Comparison of ENCODE assay signal across 27 cellular contexts in the genomic region with DNA sequence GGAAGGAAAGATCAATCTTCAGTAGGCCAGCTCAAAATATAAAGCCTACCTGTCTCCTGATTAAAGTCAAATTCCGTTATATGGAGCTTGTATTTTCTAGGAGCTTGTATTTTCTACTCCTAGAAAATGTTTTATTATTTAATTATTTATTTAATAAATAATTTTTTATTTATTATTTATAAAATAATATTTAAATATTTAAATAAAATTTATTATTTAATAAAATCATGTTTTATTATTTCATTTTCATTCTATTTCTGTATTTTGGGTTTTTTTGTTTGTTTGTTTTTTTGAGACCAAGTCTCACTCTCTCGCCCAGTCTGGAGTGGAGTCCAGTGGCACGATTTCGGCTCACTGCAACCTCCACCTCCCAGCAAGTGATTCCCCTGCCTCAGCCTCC. TPM values are rescaled to one million over a fixed set of nuclear protein-coding genes. Genes with fewer than 3 reads are reported as not detected.
DNase-seq lines count a peak whose midpoint lies in the region; ATAC-seq, FAIRE-seq and TF ChIP-seq lines count a peak whose summit lies in the region.
"Had no signal": no experiment of that assay in that cellular context is flagged by ENCODE, and none has a peak within 500 bp of the region (broad histone marks: within the 10 kb centered on the region; RNA-seq: fewer than 3 reads in every experiment).

No MANE protein-coding gene starts in this region.

- H3K9me3 ChIP-seq in K562 (replicated peaks; ENCODE audit: control insufficient read depth, insufficient read depth, low read depth, low read length): no peaks in the 10 kb centered on the region
- H3K9me3 ChIP-seq: BE2C, BLaER1, Caco-2 had no signal

- H2AFZ ChIP-seq in K562 (ENCODE audit: low read depth, low read length): no peak overlapping the region

- no peaks in the 10 kb centered on the region for H3K79me2 ChIP-seq in K562 (ENCODE audit: control insufficient read depth, insufficient read depth, low read length)

- in situ Hi-C loops in K562 (cut with MboI): no loop called here

- TF ChIP-seq RAD21 in K562 (CRISPR knock-in tag; conservative IDR thresholded peaks at IDR 0.05 in 1 of 2, IDR thresholded peaks at IDR 0.05 in 1 of 2): no peak

- no peaks in the 10 kb centered on the region for H3K9me1 ChIP-seq in K562 (ENCODE audit: control insufficient read depth, insufficient read depth, low read length)

- ATAC-seq in K562: no peak
- ATAC-seq in HG02610 (IDR thresholded peaks at IDR 0.05; ENCODE audit: unreplicated experiment): no peak
- ATAC-seq: GM12878 had no signal

- CTCF ChIA-PET in K562 (lab: Yijun Ruan, JAX; ENCODE audit: low intra/inter-chr PET ratio): no interaction called here

- no peaks in the 10 kb centered on the region for H3K27me3 ChIP-seq in K562 (ENCODE audit: control insufficient read depth in 2 of 2, insufficient read depth in 2 of 2, low read length in 2 of 2)
- H3K27me3 ChIP-seq: BE2C, BLaER1 had no signal

- POLR2A ChIA-PET in K562 (lab: Yijun Ruan, JAX): no interaction called here

- no peak for TF ChIP-seq EP300 in K562 (IDR thresholded peaks at IDR 0.05; ENCODE audit: low read length)

- H3K4me3 ChIP-seq in K562: no peak overlapping the region
- H3K4me3 ChIP-seq: BLaER1, GM12878 had no signal

- no peak for TF ChIP-seq CTCF in K562 (IDR thresholded peaks at IDR 0.05 in 2 of 3, conservative IDR thresholded peaks at IDR 0.05 in 1 of 3; ENCODE audit: insufficient read depth in 2 of 3, low read depth in 1 of 3, low read length in 3 of 3)

- no peak overlapping the region for H3K9ac ChIP-seq in K562 (ENCODE audit: insufficient read depth in 1 of 2, low read depth in 2 of 2, low read length in 2 of 2)
- H3K9ac ChIP-seq: BLaER1 had no signal

- FAIRE-seq in A204.1 (lab: Jason Lieb, UNC) (peak; percentile 88), TTC549 (lab: Jason Lieb, UNC) (peak; percentile 68), K562 (lab: Jason Lieb, UNC) (no peak), frontal cortex (lab: Jason Lieb, UNC) (peak; percentile 34), urothelium cell line (lab: Jason Lieb, UNC) (no peak)
- FAIRE-seq: D721Med, GM12878, GM12892, GM18507 had no signal

- H3K36me3 ChIP-seq in K562 (ENCODE audit: control insufficient read depth, insufficient read depth, low read length): no peaks in the 10 kb centered on the region
- H3K36me3 ChIP-seq: BE2C, BLaER1 had no signal

- intact Hi-C loops in K562 (cut with micrococcal nuclease): no loop called here

- no peak for TF ChIP-seq POLR2A in K562 (conservative IDR thresholded peaks at IDR 0.05)

- no peaks in the 10 kb centered on the region for H3K4me1 ChIP-seq in K562 (replicated peaks in 1 of 2; ENCODE audit: control insufficient read depth in 2 of 2, insufficient read depth in 2 of 2, low read length in 2 of 2)
- H3K4me1 ChIP-seq: BE2C, BLaER1, Caco-2 had no signal

- no peak for DNase-seq in K562 (ENCODE audit: extremely low read depth in 1 of 4, low spot score in 3 of 4)
- DNase-seq in frontal cortex (ENCODE audit: low spot score in 2 of 2): no peak
- DNase-seq in hypothalamus (lab: John Stamatoyannopoulos, UW): no peak
- no peak for DNase-seq in urothelium cell line (ENCODE audit: low spot score)
- DNase-seq: ACHN; BE2C; C1 segment of cervical spinal cord; Caco-2; Calu3; CD4-positive, alpha-beta memory T cell; CD4-positive, CD25-positive, alpha-beta regulatory T cell; CD8-positive, alpha-beta memory T cell; DMS79 treated with DMSO at 0.1 percent for 48 hours; GDM1 had no signal

- no peak overlapping the region for H3K27ac ChIP-seq in K562 (ENCODE audit: extremely low read depth, low read depth, low read length)
- H3K27ac ChIP-seq: 22Rv1, BLaER1 had no signal

- no TSS peak for BruUV-seq in K562 (replicated peaks; lab: Mats Ljungman, UMichigan)

- WGBS in K562 (ENCODE audit: insufficient coverage, low coverage, missing lambda C conversion rate): 8% methylated on average over 4 of the region's 4 CpGs

- H3K4me2 ChIP-seq in K562 (ENCODE audit: insufficient read depth, low read length): no peak overlapping the region
- H3K4me2 ChIP-seq: BLaER1 had no signal

- H4K20me1 ChIP-seq in K562 (replicated peaks; ENCODE audit: control insufficient read depth, insufficient read depth, low read length): no peaks in the 10 kb centered on the region
- H4K20me1 ChIP-seq: BLaER1 had no signal

RNA-seq across cellular contexts. Expression of a gene that starts 9.7 kb away (rescaled TPM):
- total RNA-seq in K562 (2011; cell fraction: chromatin; rRNA removed; ENCODE audit: low replicate concordance): not detected in 2 replicates
- total RNA-seq in K562 (2011; cell fraction: nucleolus; rRNA removed): not detected in 2 replicates
- not detected in 2 replicates for total RNA-seq in K562 (2011; cell fraction: nucleoplasm; rRNA removed)
- total RNA-seq in K562 (2014; rRNA removed): not detected in 2 replicates
- total RNA-seq in K562 (2014; rRNA removed; fragmentation: Illumina TruSeq; extraction: Trizol): not detected in 2 replicates
- not detected in 2 replicates for total RNA-seq in K562 (2015; rRNA removed; fragmentation: Illumina TruSeq; extraction: Trizol)
- total RNA-seq in K562 (2021): not detected in 2 replicates
- not detected in 2 replicates for polyA plus RNA-seq in K562 (2011; rRNA removed)
- not detected in 2 replicates for polyA plus RNA-seq in K562 (2011; cell fraction: cytosol; rRNA removed)
- not detected in 2 replicates for polyA plus RNA-seq in K562 (2011; cell fraction: nucleus; rRNA removed)
- polyA plus RNA-seq in K562 (2012): not detected in 2 replicates
- not detected in 2 replicates for polyA plus RNA-seq in K562 (2014; fragmentation: Illumina TruSeq; extraction: Trizol)
- not detected for polyA plus RNA-seq in K562 (2014; fragmentation: Nextera tagmentation; extraction: Ambion mirVana)
- not detected in 2 replicates for polyA plus RNA-seq in K562 (2014; rRNA removed)
- not detected in 2 replicates for polyA minus RNA-seq in K562 (2011; rRNA and poly(A)+ RNA removed)
- not detected in 2 replicates for polyA minus RNA-seq in K562 (2011; cell fraction: cytosol; rRNA and poly(A)+ RNA removed)
- polyA minus RNA-seq in K562 (2011; cell fraction: nucleus; rRNA and poly(A)+ RNA removed): not detected in 2 replicates
- total RNA-seq in frontal cortex: not detected
- total RNA-seq: A172; A673; Caco-2; Calu3; CD4-positive, alpha-beta memory T cell; CD4-positive, CD25-positive, alpha-beta regulatory T cell; CD8-positive, alpha-beta memory T cell; GM12878 had no signal
- polyA plus RNA-seq: AG04450; CD14-positive monocyte; CD4-positive, alpha-beta memory T cell; CD4-positive, CD25-positive, alpha-beta regulatory T cell; CD8-positive, alpha-beta memory T cell; GM12878 had no signal

RNA-seq across cellular contexts. Expression of a gene that starts 27.8 kb away (rescaled TPM):
- total RNA-seq in K562 (2011; cell fraction: chromatin; rRNA removed; ENCODE audit: low replicate concordance): not detected in 2 replicates
- not detected in 2 replicates for total RNA-seq in K562 (2011; cell fraction: nucleolus; rRNA removed)
- not detected in 2 replicates for total RNA-seq in K562 (2011; cell fraction: nucleoplasm; rRNA removed)
- total RNA-seq in K562 (2014; rRNA removed): not detected in 2 replicates
- total RNA-seq in K562 (2014; rRNA removed; fragmentation: Illumina TruSeq; extraction: Trizol): not detected in 2 replicates
- not detected in 2 replicates for total RNA-seq in K562 (2015; rRNA removed; fragmentation: Illumina TruSeq; extraction: Trizol)
- total RNA-seq in K562 (2021): not detected in 2 replicates
- polyA plus RNA-seq in K562 (2011; rRNA removed): not detected in 2 replicates
- polyA plus RNA-seq in K562 (2011; cell fraction: cytosol; rRNA removed): not detected in 2 replicates
- not detected in 2 replicates for polyA plus RNA-seq in K562 (2011; cell fraction: nucleus; rRNA removed)
- not detected in 2 replicates for polyA plus RNA-seq in K562 (2012)
- polyA plus RNA-seq in K562 (2014; fragmentation: Illumina TruSeq; extraction: Trizol): not detected in 2 replicates
- polyA plus RNA-seq in K562 (2014; fragmentation: Nextera tagmentation; extraction: Ambion mirVana): not detected
- polyA plus RNA-seq in K562 (2014; rRNA removed): not detected in 2 replicates
- polyA minus RNA-seq in K562 (2011; rRNA and poly(A)+ RNA removed): not detected in 2 replicates
- polyA minus RNA-seq in K562 (2011; cell fraction: cytosol; rRNA and poly(A)+ RNA removed): not detected in 2 replicates
- polyA minus RNA-seq in K562 (2011; cell fraction: nucleus; rRNA and poly(A)+ RNA removed): not detected in 2 replicates
- total RNA-seq in frontal cortex: not detected
- total RNA-seq: A172; A673; Caco-2; Calu3; CD4-positive, alpha-beta memory T cell; CD4-positive, CD25-positive, alpha-beta regulatory T cell; CD8-positive, alpha-beta memory T cell; GM12878 had no signal
- polyA plus RNA-seq: AG04450; CD14-positive monocyte; CD4-positive, alpha-beta memory T cell; CD4-positive, CD25-positive, alpha-beta regulatory T cell; CD8-positive, alpha-beta memory T cell; GM12878 had no signal

RNA-seq across cellular contexts. Expression of a gene that starts 42.0 kb away (rescaled TPM):
- total RNA-seq in K562 (2011; cell fraction: chromatin; rRNA removed; ENCODE audit: low replicate concordance): not detected in 2 replicates
- total RNA-seq in K562 (2011; cell fraction: nucleolus; rRNA removed): not detected in 2 replicates
- not detected in 2 replicates for total RNA-seq in K562 (2011; cell fraction: nucleoplasm; rRNA removed)
- total RNA-seq in K562 (2014; rRNA removed) (not detected in 2 replicates), K562 (2014; rRNA removed; fragmentation: Illumina TruSeq; extraction: Trizol) (not detected in 2 replicates), K562 (2015; rRNA removed; fragmentation: Illumina TruSeq; extraction: Trizol) (not detected in 2 replicates), K562 (2021) (not detected in 2 replicates), frontal cortex (not detected)
- polyA plus RNA-seq in K562 (2011; rRNA removed) (not detected in 2 replicates), K562 (2014; fragmentation: Illumina TruSeq; extraction: Trizol) (not detected in 2 replicates), K562 (2014; fragmentation: Nextera tagmentation; extraction: Ambion mirVana) (not detected), K562 (2014; rRNA removed) (not detected in 2 replicates)
- polyA plus RNA-seq in K562 (2011; cell fraction: cytosol; rRNA removed): not detected in 2 replicates
- polyA plus RNA-seq in K562 (2011; cell fraction: nucleus; rRNA removed): not detected in 2 replicates
- not detected in 2 replicates for polyA plus RNA-seq in K562 (2012)
- polyA minus RNA-seq in K562 (2011; rRNA and poly(A)+ RNA removed): not detected in 2 replicates
- polyA minus RNA-seq in K562 (2011; cell fraction: cytosol; rRNA and poly(A)+ RNA removed): not detected in 2 replicates
- not detected in 2 replicates for polyA minus RNA-seq in K562 (2011; cell fraction: nucleus; rRNA and poly(A)+ RNA removed)
- total RNA-seq: A172; A673; Caco-2; Calu3; CD4-positive, alpha-beta memory T cell; CD4-positive, CD25-positive, alpha-beta regulatory T cell; CD8-positive, alpha-beta memory T cell; GM12878 had no signal
- polyA plus RNA-seq: AG04450; CD14-positive monocyte; CD4-positive, alpha-beta memory T cell; CD4-positive, CD25-positive, alpha-beta regulatory T cell; CD8-positive, alpha-beta memory T cell; GM12878 had no signal

RNA-seq across cellular contexts. Expression of a gene that starts 53.5 kb away (rescaled TPM):
- not detected in 2 replicates for total RNA-seq in K562 (2011; cell fraction: chromatin; rRNA removed; ENCODE audit: low replicate concordance)
- not detected in 2 replicates for total RNA-seq in K562 (2011; cell fraction: nucleolus; rRNA removed)
- not detected in 2 replicates for total RNA-seq in K562 (2011; cell fraction: nucleoplasm; rRNA removed)
- total RNA-seq in K562 (2014; rRNA removed): not detected in 2 replicates
- not detected in 2 replicates for total RNA-seq in K562 (2014; rRNA removed; fragmentation: Illumina TruSeq; extraction: Trizol)
- not detected in 2 replicates for total RNA-seq in K562 (2015; rRNA removed; fragmentation: Illumina TruSeq; extraction: Trizol)
- total RNA-seq in K562 (2021): not detected in 2 replicates
- not detected in 2 replicates for polyA plus RNA-seq in K562 (2011; rRNA removed)
- polyA plus RNA-seq in K562 (2011; cell fraction: cytosol; rRNA removed): not detected in 2 replicates
- 0.14 TPM in 1 of 2 replicates, not detected in the other for polyA plus RNA-seq in K562 (2011; cell fraction: nucleus; rRNA removed)
- polyA plus RNA-seq in K562 (2012): not detected in 2 replicates
- not detected in 2 replicates for polyA plus RNA-seq in K562 (2014; fragmentation: Illumina TruSeq; extraction: Trizol)
- not detected for polyA plus RNA-seq in K562 (2014; fragmentation: Nextera tagmentation; extraction: Ambion mirVana)
- polyA plus RNA-seq in K562 (2014; rRNA removed): not detected in 2 replicates
- polyA minus RNA-seq in K562 (2011; rRNA and poly(A)+ RNA removed): not detected in 2 replicates
- not detected in 2 replicates for polyA minus RNA-seq in K562 (2011; cell fraction: cytosol; rRNA and poly(A)+ RNA removed)
- polyA minus RNA-seq in K562 (2011; cell fraction: nucleus; rRNA and poly(A)+ RNA removed): not detected in 2 replicates
- total RNA-seq in frontal cortex: not detected
- total RNA-seq: A172; A673; Caco-2; Calu3; CD4-positive, alpha-beta memory T cell; CD4-positive, CD25-positive, alpha-beta regulatory T cell; CD8-positive, alpha-beta memory T cell; GM12878 had no signal
- polyA plus RNA-seq: AG04450; CD14-positive monocyte; CD4-positive, alpha-beta memory T cell; CD4-positive, CD25-positive, alpha-beta regulatory T cell; CD8-positive, alpha-beta memory T cell; GM12878 had no signal

RNA-seq across cellular contexts. Expression of a gene that starts 58.4 kb away (rescaled TPM):
- total RNA-seq in K562 (2011; cell fraction: chromatin; rRNA removed; ENCODE audit: low replicate concordance): not detected in 2 replicates
- total RNA-seq in K562 (2011; cell fraction: nucleolus; rRNA removed): not detected in 2 replicates
- not detected in 2 replicates for total RNA-seq in K562 (2011; cell fraction: nucleoplasm; rRNA removed)
- total RNA-seq in K562 (2014; rRNA removed): not detected in 2 replicates
- not detected in 2 replicates for total RNA-seq in K562 (2014; rRNA removed; fragmentation: Illumina TruSeq; extraction: Trizol)
- total RNA-seq in K562 (2015; rRNA removed; fragmentation: Illumina TruSeq; extraction: Trizol): not detected in 2 replicates
- total RNA-seq in K562 (2021): not detected in 2 replicates
- polyA plus RNA-seq in K562 (2011; rRNA removed): not detected in 2 replicates
- polyA plus RNA-seq in K562 (2011; cell fraction: cytosol; rRNA removed): not detected in 2 replicates
- not detected in 2 replicates for polyA plus RNA-seq in K562 (2011; cell fraction: nucleus; rRNA removed)
- polyA plus RNA-seq in K562 (2012): not detected in 2 replicates
- not detected in 2 replicates for polyA plus RNA-seq in K562 (2014; fragmentation: Illumina TruSeq; extraction: Trizol)
- not detected for polyA plus RNA-seq in K562 (2014; fragmentation: Nextera tagmentation; extraction: Ambion mirVana)
- polyA plus RNA-seq in K562 (2014; rRNA removed): not detected in 2 replicates
- not detected in 2 replicates for polyA minus RNA-seq in K562 (2011; rRNA and poly(A)+ RNA removed)
- not detected in 2 replicates for polyA minus RNA-seq in K562 (2011; cell fraction: cytosol; rRNA and poly(A)+ RNA removed)
- polyA minus RNA-seq in K562 (2011; cell fraction: nucleus; rRNA and poly(A)+ RNA removed): not detected in 2 replicates
- not detected for total RNA-seq in frontal cortex
- total RNA-seq: A172; A673; Caco-2; Calu3; CD4-positive, alpha-beta memory T cell; CD4-positive, CD25-positive, alpha-beta regulatory T cell; CD8-positive, alpha-beta memory T cell; GM12878 had no signal
- polyA plus RNA-seq: AG04450; CD14-positive monocyte; CD4-positive, alpha-beta memory T cell; CD4-positive, CD25-positive, alpha-beta regulatory T cell; CD8-positive, alpha-beta memory T cell; GM12878 had no signal
